ENCODE assay signal across 8 cellular contexts in genomic region chr7:44573464-44574285, GRCh38.
DNase-seq lines count a peak whose midpoint lies in the region; ATAC-seq and TF ChIP-seq lines count a peak whose summit lies in the region.

TSS of gene DDX56 (minus strand) at chr7:44573908. CDS start at chr7:44573895, 13 bp downstream.

- ATAC-seq in GM21515 (IDR thresholded peaks at IDR 0.05; ENCODE audit: unreplicated experiment), result peak; percentile 95

- no peaks in the 10 kb centered on the region for H4K20me1 ChIP-seq in OCI-LY3 (ENCODE audit: insufficient read depth, low read length)

- DNase-seq in D341Med (ENCODE audit: low spot score) (peak; percentile 95), HuH-7 (ENCODE audit: low spot score) (peak; percentile 96), epidermal melanocyte (ENCODE audit: insufficient read length, low spot score) (peak; percentile 93), middle frontal gyrus (ENCODE audit: extremely low spot score, low spot score) (peak; percentile 97)
- peak; percentile 95 for DNase-seq in activated CD8-positive, alpha-beta memory T cell treated with anti-CD3 and anti-CD28 coated beads, Interleukin-2, amount 50 U/mL, for 48 hours
- peak; percentile 87 to 93 for DNase-seq in stimulated activated CD8-positive, alpha-beta memory T cell treated with anti-CD3 and anti-CD28 coated beads, Interleukin-2, amount 100 ng/mL, for 48 hours (ENCODE audit: low read depth in 2 of 2)

- H3K9me3 ChIP-seq in OCI-LY3 (ENCODE audit: insufficient read depth, low read length), result no peaks in the 10 kb centered on the region

- peaks cover 60% of the 10 kb centered on the region for H3K36me3 ChIP-seq in OCI-LY3 (replicated peaks; ENCODE audit: low read depth, low read length)

- H3K27me3 ChIP-seq in OCI-LY3 (ENCODE audit: low read depth, low read length), result no peaks in the 10 kb centered on the region

- H3K79me2 ChIP-seq in OCI-LY3 (ENCODE audit: low read length), result peaks cover 41% of the 10 kb centered on the region

- peak within 1 kb of the TSS; percentile 17; the same call in 1 of the 2 replicates for H2AFZ ChIP-seq in OCI-LY3 (ENCODE audit: low read depth, low read length)

- peak within 1 kb of the TSS; percentile 90 for H3K4me3 ChIP-seq in OCI-LY3 (ENCODE audit: low read length)

- peaks cover 16% of the 10 kb centered on the region for H3K4me1 ChIP-seq in OCI-LY3 (ENCODE audit: low read length)

- peak within 1 kb of the TSS; percentile 90 for H3K9ac ChIP-seq in OCI-LY3 (ENCODE audit: low read length)

- H3K4me2 ChIP-seq in OCI-LY3 (ENCODE audit: low read length), result peak within 1 kb of the TSS; percentile 93

- H3K27ac ChIP-seq in OCI-LY3 (ENCODE audit: low read length), result peak within 1 kb of the TSS; percentile 54

- TF ChIP-seq CTCF in OCI-LY3 (IDR thresholded peaks at IDR 0.05; ENCODE audit: low read depth, low read length), result no peak

Comparison
In these comparisons a context has a peak if more than half of its experiments do, and no peak if none do; other contexts are left out.
1. Peak in every context shown above with its lines: DNase-seq, ATAC-seq, H3K4me3 ChIP-seq and H3K27ac ChIP-seq.